ENCODE assay signal across 8 cellular contexts in genomic region chr3:132549890-132550578, GRCh38. TPM values are rescaled to one million over a fixed set of nuclear protein-coding genes. Genes with fewer than 3 reads are reported as not detected.
DNase-seq lines count a peak whose midpoint lies in the region; ATAC-seq and TF ChIP-seq lines count a peak whose summit lies in the region.

No MANE protein-coding gene starts in this region.

- H3K4me1 Mint-ChIP-seq in endodermal cell, result peaks cover 3% of the 10 kb centered on the region

- no peak for TF ChIP-seq CTCF in astrocyte of the spinal cord (IDR thresholded peaks at IDR 0.05; ENCODE audit: low read depth, low read length)
- TF ChIP-seq CTCF in endodermal cell (conservative IDR thresholded peaks at IDR 0.05), result no peak

- H3K27ac ChIP-seq in endodermal cell (ENCODE audit: low read depth, low read length), result no peak overlapping the region

- H3K9me3 ChIP-seq in endodermal cell (ENCODE audit: control insufficient read depth, low read length), result no peaks in the 10 kb centered on the region

- in situ Hi-C loops in astrocyte of the spinal cord (cut with HindIII; ENCODE audit: low sequenced_read_pairs), result no loop called here

- H3K4me3 ChIP-seq in astrocyte of the spinal cord (ENCODE audit: low read depth, low read length), result no peak overlapping the region
- no peak overlapping the region for H3K4me3 ChIP-seq in endodermal cell (ENCODE audit: low read length)

- no peaks in the 10 kb centered on the region for H3K27me3 ChIP-seq in endodermal cell (ENCODE audit: control insufficient read depth, insufficient read depth, low read length, poor library complexity, severe bottlenecking)

- H3K4me3 Mint-ChIP-seq in endodermal cell, result no peak overlapping the region

- no peaks in the 10 kb centered on the region for H3K36me3 ChIP-seq in endodermal cell (ENCODE audit: control insufficient read depth, insufficient read depth, low read length)

- no peak overlapping the region for H3K27ac Mint-ChIP-seq in endodermal cell

- DNase-seq in COLO829 (ENCODE audit: low spot score), result peak; percentile 29
- peak; percentile 84 for DNase-seq in astrocyte of the spinal cord (ENCODE audit: low read depth, low spot score)
- no peak for DNase-seq in SK-N-DZ (ENCODE audit: low spot score)
- no peak for DNase-seq in middle frontal gyrus (ENCODE audit: extremely low spot score, low spot score)
- no peak for DNase-seq in NCI-H82 (lab: John Stamatoyannopoulos, UW)
- DNase-seq in endodermal cell, result no peak

- peaks cover 2% of the 10 kb centered on the region for H3K36me3 Mint-ChIP-seq in endodermal cell (ENCODE audit: low read depth)

- peaks cover 3% of the 10 kb centered on the region for H3K9me3 Mint-ChIP-seq in endodermal cell

- ATAC-seq in GM19328 (IDR thresholded peaks at IDR 0.05; ENCODE audit: unreplicated experiment), result peak; percentile 62
- ATAC-seq in HG03432 (IDR thresholded peaks at IDR 0.05; ENCODE audit: unreplicated experiment), result peak; percentile 86

- H3K4me1 ChIP-seq in endodermal cell (ENCODE audit: control insufficient read depth, insufficient read depth, low read length), result no peaks in the 10 kb centered on the region

- H3K27me3 Mint-ChIP-seq in endodermal cell (ENCODE audit: insufficient read depth), result no peaks in the 10 kb centered on the region

- H3K9ac ChIP-seq in endodermal cell (ENCODE audit: extremely low read depth, low read length, poor library complexity, severe bottlenecking), result no peak overlapping the region

RNA-seq across cellular contexts. Expression of gene ACKR4, which starts 47.0 kb away (rescaled TPM):
- polyA plus RNA-seq in SK-N-DZ (2014; cell fraction: cytosol; rRNA removed), result not detected in 2 replicates
- polyA plus RNA-seq in SK-N-DZ (2014; cell fraction: nucleus; rRNA removed), result 0.08 TPM in 1 of 2 replicates, not detected in the other
- total RNA-seq in endodermal cell, result not detected
- not detected for polyA plus RNA-seq in endodermal cell (2013, experiment 1 of 2)
- polyA plus RNA-seq in endodermal cell (2013, experiment 2 of 2), result not detected

Comparison
In these comparisons a context has a peak if more than half of its experiments do, and no peak if none do; other contexts are left out.
1. DNase-seq: peak in COLO829 (single experiment) and astrocyte of the spinal cord (single experiment); none in SK-N-DZ (single experiment), middle frontal gyrus (single experiment), NCI-H82 (single experiment) and endodermal cell (single experiment).